ENCODE assay signal across 8 cellular contexts in genomic region chr13:93227906-93228801, GRCh38. TPM values are rescaled to one million over a fixed set of nuclear protein-coding genes. Genes with fewer than 3 reads are reported as not detected.
DNase-seq lines count a peak whose midpoint lies in the region; ATAC-seq lines count a peak whose summit lies in the region.

No MANE protein-coding gene starts in this region.

- ATAC-seq in GM21576 (IDR thresholded peaks at IDR 0.05; ENCODE audit: unreplicated experiment): no peak
- no peak for ATAC-seq in GM18873 (IDR thresholded peaks at IDR 0.05; ENCODE audit: low FRiP score, unreplicated experiment)

- peak; percentile 68 for DNase-seq in GDM1 (lab: John Stamatoyannopoulos, UW)
- peak; percentile 51 to 63 for DNase-seq in NCI-H1930 (lab: John Stamatoyannopoulos, UW)
- DNase-seq in amniotic stem cell (lab: John Stamatoyannopoulos, UW): peak; percentile 49
- DNase-seq in hippocampal formation (lab: John Stamatoyannopoulos, UW): peak; percentile 47 to 67
- DNase-seq in renal cortical epithelial cell (ENCODE audit: low read depth): peak; percentile 61
- no peak for DNase-seq in HUDEP-2 (lab: John Stamatoyannopoulos, UW; ENCODE audit: unreplicated experiment in 76 of 76)

RNA-seq across cellular contexts. Expression of gene GPC6, which starts 1.5 kb away (rescaled TPM):
- total RNA-seq in renal cortical epithelial cell: 23.8 and 38.9 TPM in 2 replicates

Comparison
In these comparisons a context has a peak if more than half of its experiments do, and no peak if none do; other contexts are left out.
1. DNase-seq: peak in GDM1 (single experiment), NCI-H1930 (2 of 2), amniotic stem cell (single experiment), hippocampal formation (2 of 2) and renal cortical epithelial cell (single experiment); none in HUDEP-2 (0 of 76).